8 cellular contexts compared by ENCODE assay signal in the genomic region with DNA sequence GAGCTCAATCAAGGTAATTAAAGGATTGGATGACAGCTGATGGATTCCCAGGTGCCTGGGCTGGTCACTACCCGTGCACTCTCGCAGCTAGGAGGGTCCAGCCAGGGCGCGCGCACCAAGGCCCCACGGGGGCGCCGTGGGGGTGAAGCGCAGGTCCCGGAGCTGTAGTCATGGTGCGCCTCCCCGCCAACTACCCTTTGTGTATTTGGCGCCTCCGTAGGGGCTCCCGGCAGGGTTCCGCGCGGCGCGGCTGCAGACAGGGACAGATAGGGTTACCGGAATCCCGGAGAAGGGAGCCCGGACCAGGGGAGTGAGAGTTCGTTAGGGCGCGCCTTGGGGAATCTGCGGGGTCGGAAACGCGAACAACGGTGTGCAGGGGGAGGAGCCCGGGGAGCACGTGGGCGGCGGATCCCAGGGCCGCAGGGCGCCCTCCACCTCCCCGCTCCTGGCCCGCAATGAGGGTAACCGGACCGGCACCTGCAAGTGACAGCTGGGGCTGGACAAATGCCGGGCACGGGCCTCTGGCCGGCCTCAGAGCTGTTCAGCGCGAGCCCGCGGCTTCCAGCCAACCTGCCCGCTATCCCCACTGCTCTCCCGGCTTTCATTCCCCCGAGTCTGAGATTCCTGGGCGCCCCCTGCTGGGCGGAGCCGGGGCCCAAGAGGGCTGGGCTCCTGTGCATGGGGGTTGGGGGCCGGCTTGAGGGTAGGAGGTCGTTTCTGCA. TPM values are rescaled to one million over a fixed set of nuclear protein-coding genes. Genes with fewer than 3 reads are reported as not detected.
DNase-seq lines count a peak whose midpoint lies in the region; ATAC-seq, FAIRE-seq and TF ChIP-seq lines count a peak whose summit lies in the region.

No MANE protein-coding gene starts in this region.

- peak overlapping the region; percentile 87 for H3K4me2 ChIP-seq in keratinocyte (ENCODE audit: control insufficient read depth, extremely low read depth, insufficient read depth, low read depth, low read length)

- H3K27me3 ChIP-seq in keratinocyte (ENCODE audit: control insufficient read depth, extremely low read depth, insufficient read depth, low read length), result no peaks in the 10 kb centered on the region

- H3K9me3 ChIP-seq in keratinocyte (ENCODE audit: control insufficient read depth, low read depth, low read length), result no peaks in the 10 kb centered on the region

- no peaks in the 10 kb centered on the region for H4K20me1 ChIP-seq in keratinocyte (ENCODE audit: control insufficient read depth, extremely low read depth, insufficient read depth, low read length)

- dilution Hi-C loops in keratinocyte (cut with MboI; ENCODE audit: extremely low pct_ligation_motif_present, low sequenced_read_pairs), result no loop called here

- no peaks in the 10 kb centered on the region for H3K9me1 ChIP-seq in keratinocyte (ENCODE audit: control insufficient read depth, extremely low read depth, insufficient read depth, low read length)

- H3K27me3 Mint-ChIP-seq in CD14-positive monocyte (ENCODE audit: low read depth in 3 of 3), result peaks cover 0 to 2% (median 0%) of the 10 kb centered on the region in 3 donors
- H3K27me3 Mint-ChIP-seq in activated B cell treated with CpG ODN at 0.5 μM for 24 hours, result peaks cover 2% of the 10 kb centered on the region

- H3K9me3 Mint-ChIP-seq in CD14-positive monocyte (peaks cover 0 to 1% (median 0%) of the 10 kb centered on the region in 7 donors), activated B cell treated with CpG ODN at 0.5 μM for 24 hours (no peaks in the 10 kb centered on the region)

- peak overlapping the region; percentile 57 for H3K9ac ChIP-seq in keratinocyte (ENCODE audit: control insufficient read depth, extremely low read depth, insufficient read depth, low read length)

- intact Hi-C loops in CD14-positive monocyte (cut with micrococcal nuclease), result loop anchor here (5.0 to 10.0 kb wide), 3 partner anchors 34 to 94 kb away; partner anchors contain the start of genes HNRNPM (in 1 of the 2) and MARCHF2 (in 1 of the 2)
- intact Hi-C loops in activated B cell treated with CpG ODN at 0.5 μM for 24 hours (cut with micrococcal nuclease), result loop anchor here (1.0 kb wide), 2 partner anchors 93 to 152 kb away; partner anchors contain the start of gene MARCHF2

- H3K36me3 ChIP-seq in keratinocyte (ENCODE audit: control insufficient read depth in 2 of 2, extremely low read depth in 1 of 2, insufficient read depth in 2 of 2, low read length in 2 of 2), result peaks cover 0 to 1% of the 10 kb centered on the region in 2 experiments

- H2AFZ ChIP-seq in keratinocyte (ENCODE audit: control insufficient read depth, low read length), result peak overlapping the region; percentile 84

- no peak for FAIRE-seq in keratinocyte (lab: Jason Lieb, UNC)

- peak overlapping the region in 6 of 7 donors; percentile 66 to 98 (median 78) for H3K27ac Mint-ChIP-seq in CD14-positive monocyte
- H3K27ac Mint-ChIP-seq in activated B cell treated with CpG ODN at 0.5 μM for 24 hours, result no peak overlapping the region

- H3K4me1 Mint-ChIP-seq in CD14-positive monocyte, result peaks cover 56% of the 10 kb centered on the region
- peaks cover 11% of the 10 kb centered on the region for H3K4me1 Mint-ChIP-seq in activated B cell treated with CpG ODN at 0.5 μM for 24 hours

- H3K4me1 ChIP-seq in keratinocyte (ENCODE audit: control insufficient read depth, extremely low read depth, insufficient read depth, low read length), result no peaks in the 10 kb centered on the region

- no peaks in the 10 kb centered on the region for H3K79me2 ChIP-seq in keratinocyte (ENCODE audit: control insufficient read depth, insufficient read depth, low read length)

- H3K36me3 Mint-ChIP-seq in CD14-positive monocyte (peaks cover 0 to 25% of the 10 kb centered on the region in 2 donors), activated B cell treated with CpG ODN at 0.5 μM for 24 hours (ENCODE audit: low read depth) (peaks cover 5% of the 10 kb centered on the region)

- CTCF ChIA-PET in activated B cell treated with CpG ODN at 0.5 μM for 24 hours (lab: Charles Lee), result interaction anchor here (0.7 to 3.5 kb wide), 12 partner anchors 8 to 152 kb away, joined by 3 to 16 read pairs (median 5); partner anchors contain the start of genes MARCHF2, MYO1F and ZNF414

- ATAC-seq in GM21390 (IDR thresholded peaks at IDR 0.05; ENCODE audit: unreplicated experiment) (peak; percentile 59), activated B cell treated with CpG ODN at 0.5 μM for 24 hours (ENCODE audit: low read depth) (peak; percentile 72), HG03196 (IDR thresholded peaks at IDR 0.05; ENCODE audit: unreplicated experiment) (no peak)

- DNase-seq in CD14-positive monocyte (ENCODE audit: low spot score) (peak; percentile 63), NCI-H2107 (lab: John Stamatoyannopoulos, UW) (peak; percentile 26), activated B cell treated with CpG ODN at 0.5 μM for 24 hours (peak; percentile 78), keratinocyte (ENCODE audit: low read depth, low spot score) (no peak)
- DNase-seq in central memory CD4-positive, alpha-beta T cell, result peak; percentile 52
- DNase-seq in stimulated activated CD4-positive, alpha-beta T cell treated with anti-CD3 and anti-CD28 coated beads, Interleukin-12 subunit alpha, Interleukin-12 subunit beta, amount 100 ng/mL, for 4 hours, result peak; percentile 79

- peak overlapping the region; percentile 88 to 91 for H3K4me3 Mint-ChIP-seq in CD14-positive monocyte
- peak overlapping the region; percentile 91 for H3K4me3 Mint-ChIP-seq in activated B cell treated with CpG ODN at 0.5 μM for 24 hours

- POLR2A ChIA-PET in activated B cell treated with CpG ODN at 0.5 μM for 24 hours (lab: Charles Lee), result interaction anchor here (0.6 to 1.5 kb wide), 8 partner anchors 8 to 239 kb away, joined by 3 to 12 read pairs (median 4); partner anchors contain the start of genes HNRNPM, MARCHF2, MYO1F and NDUFA7

- H3K4me3 ChIP-seq in keratinocyte (ENCODE audit: control insufficient read depth in 2 of 3, extremely low read depth in 1 of 3, insufficient read depth in 2 of 3, low read depth in 1 of 3, low read length in 3 of 3), result peak overlapping the region; percentile 42 to 69 (median 58)

- TF ChIP-seq CTCF in CD14-positive monocyte (IDR thresholded peaks at IDR 0.05) (peak; percentile 90), activated B cell treated with CpG ODN at 0.5 μM for 24 hours (IDR thresholded peaks at IDR 0.05) (no peak), keratinocyte (optimal IDR thresholded peaks at IDR 0.05 in 1 of 3, IDR thresholded peaks at IDR 0.05 in 1 of 3, conservative IDR thresholded peaks at IDR 0.05 in 1 of 3; ENCODE audit: extremely low read depth in 1 of 3, insufficient read depth in 2 of 3, low read length in 3 of 3) (peak; percentile 70 to 79 (median 77))

- H3K27ac ChIP-seq in keratinocyte (ENCODE audit: control insufficient read depth, insufficient read depth, low read length), result no peak overlapping the region

RNA-seq across cellular contexts. Expression of gene PRAM1, which starts 3.4 kb away (rescaled TPM):
- polyA plus RNA-seq in CD14-positive monocyte, result 10 to 100 TPM; 43.3 to 69.0 TPM
- total RNA-seq in activated B cell treated with CpG ODN at 0.5 μM for 24 hours, result 0.29 and 0.49 TPM in 2 replicates
- polyA plus RNA-seq in keratinocyte, result not detected in 3 replicates
- polyA plus RNA-seq in keratinocyte (2011; ENCODE audit: low read depth), result 0.22 TPM
- polyA plus RNA-seq in keratinocyte (2011; cell fraction: cytosol; rRNA removed), result not detected in 2 replicates
- 0.12 TPM in 1 of 2 replicates, not detected in the other for polyA plus RNA-seq in keratinocyte (2011; cell fraction: nucleus; rRNA removed)
- polyA plus RNA-seq in keratinocyte (2012; ENCODE audit: low replicate concordance), result 0.23 TPM in 1 of 2 replicates, not detected in the other
- polyA minus RNA-seq in keratinocyte, result not detected in 3 replicates
- not detected for polyA minus RNA-seq in keratinocyte (2011; cell fraction: cytosol; rRNA and poly(A)+ RNA removed)
- not detected in 2 replicates for polyA minus RNA-seq in keratinocyte (2011; cell fraction: nucleus; rRNA and poly(A)+ RNA removed)

RNA-seq across cellular contexts. Expression of gene ZNF414, which starts 8.1 kb away (rescaled TPM):
- polyA plus RNA-seq in CD14-positive monocyte (1 to 10 TPM; 4.1 to 4.7 TPM), keratinocyte (1.9 to 6.0 TPM (median 2.5 TPM) in 3 replicates)
- total RNA-seq in activated B cell treated with CpG ODN at 0.5 μM for 24 hours, result 28.6 and 32.8 TPM in 2 replicates
- 0.77 TPM for polyA plus RNA-seq in keratinocyte (2011; ENCODE audit: low read depth)
- polyA plus RNA-seq in keratinocyte (2011; cell fraction: cytosol; rRNA removed), result 1.8 and 4.8 TPM in 2 replicates
- 5.0 and 6.2 TPM in 2 replicates for polyA plus RNA-seq in keratinocyte (2011; cell fraction: nucleus; rRNA removed)
- 5.7 and 16.5 TPM in 2 replicates for polyA plus RNA-seq in keratinocyte (2012; ENCODE audit: low replicate concordance)
- 1.6 to 2.6 TPM (median 1.6 TPM) in 3 replicates for polyA minus RNA-seq in keratinocyte
- polyA minus RNA-seq in keratinocyte (2011; cell fraction: cytosol; rRNA and poly(A)+ RNA removed), result 7.1 TPM
- 2.1 and 6.1 TPM in 2 replicates for polyA minus RNA-seq in keratinocyte (2011; cell fraction: nucleus; rRNA and poly(A)+ RNA removed)

Comparison
In these comparisons a context has a peak if more than half of its experiments do, and no peak if none do; other contexts are left out.
1. RNA of gene PRAM1, which starts 3.4 kb away (polyA plus RNA-seq): 43.3 to 69.0 TPM in CD14-positive monocyte; 0.12 to 0.23 TPM in keratinocyte; every median in the first group is over 10 times any median in the second.